8 cellular contexts compared by ENCODE assay signal in genomic region chr2:85541262-85541661, GRCh38. TPM values are rescaled to one million over a fixed set of nuclear protein-coding genes. Genes with fewer than 3 reads are reported as not detected.
DNase-seq lines count a peak whose midpoint lies in the region; ATAC-seq and TF ChIP-seq lines count a peak whose summit lies in the region.
"Had no signal": no experiment of that assay in that cellular context is flagged by ENCODE, and none has a peak within 500 bp of the region (broad histone marks: within the 10 kb centered on the region; RNA-seq: fewer than 3 reads in every experiment).

No MANE protein-coding gene starts in this region.

- no peaks in the 10 kb centered on the region for H3K9me3 Mint-ChIP-seq in HFFc6
- no peaks in the 10 kb centered on the region for H3K9me3 Mint-ChIP-seq in activated CD8-positive, alpha-beta T cell treated with anti-CD3 and anti-CD28 coated beads, Interleukin-2, amount 10 ng/mL, durations not matched to agents 7 days and 5 days (ENCODE audit: insufficient read depth)
- no peaks in the 10 kb centered on the region for H3K9me3 Mint-ChIP-seq in stimulated activated naive B cell treated with anti-CD40 and anti-IgM and Interleukin-4, amounts not matched to agents 10 μg/mL and 1 μg/mL and 100 μg/mL, for 72 hours

- peaks cover 60% of the 10 kb centered on the region for H3K36me3 Mint-ChIP-seq in HFFc6 (ENCODE audit: low read depth)
- peaks cover 68% of the 10 kb centered on the region for H3K36me3 Mint-ChIP-seq in activated CD8-positive, alpha-beta T cell treated with anti-CD3 and anti-CD28 coated beads, Interleukin-2, amount 10 ng/mL, durations not matched to agents 7 days and 5 days (ENCODE audit: low read depth)
- peaks cover 47 to 70% of the 10 kb centered on the region in 2 donors for H3K36me3 Mint-ChIP-seq in stimulated activated naive B cell treated with anti-CD40 and anti-IgM and Interleukin-4, amounts not matched to agents 10 μg/mL and 1 μg/mL and 100 μg/mL, for 72 hours

- CTCF ChIA-PET in activated CD8-positive, alpha-beta T cell treated with anti-CD3 and anti-CD28 coated beads, Interleukin-2, amount 10 ng/mL, durations not matched to agents 7 days and 5 days (lab: Charles Lee), result interaction anchor here (0.7 to 12.6 kb wide), 6 partner anchors 10 to 274 kb away, joined by 3 to 133 read pairs (median 3); partner anchors contain the start of gene SH2D6

- H3K9me3 ChIP-seq in iPS-15b (ENCODE audit: control insufficient read depth, insufficient read depth, low read length), result no peaks in the 10 kb centered on the region

- no peaks in the 10 kb centered on the region for H3K27me3 ChIP-seq in iPS-15b (ENCODE audit: control insufficient read depth, insufficient read depth, low read length)

- peaks cover 69% of the 10 kb centered on the region for H3K4me1 Mint-ChIP-seq in HFFc6 (ENCODE audit: low read depth)
- H3K4me1 Mint-ChIP-seq in activated CD8-positive, alpha-beta T cell treated with anti-CD3 and anti-CD28 coated beads, Interleukin-2, amount 10 ng/mL, durations not matched to agents 7 days and 5 days (ENCODE audit: low read depth), result peaks cover 59% of the 10 kb centered on the region
- H3K4me1 Mint-ChIP-seq in stimulated activated naive B cell treated with anti-CD40 and anti-IgM and Interleukin-4, amounts not matched to agents 10 μg/mL and 1 μg/mL and 100 μg/mL, for 72 hours, result peaks cover 31 to 50% of the 10 kb centered on the region in 2 donors

- no peak for DNase-seq in HFFc6
- DNase-seq in activated CD8-positive, alpha-beta T cell treated with anti-CD3 and anti-CD28 coated beads, Interleukin-2, amount 10 ng/mL, durations not matched to agents 7 days and 5 days, result no peak
- DNase-seq in stimulated activated naive B cell treated with anti-CD40 and anti-IgM and Interleukin-4, amounts not matched to agents 10 μg/mL and 1 μg/mL and 100 μg/mL, for 72 hours, result no peak
- no peak for DNase-seq in GM13977 (ENCODE audit: low spot score)
- no peak for DNase-seq in RPMI8226
- DNase-seq: NCI-H524 treated with DMSO at 0.1 percent for 48 hours had no signal

- peaks cover 10% of the 10 kb centered on the region for H3K4me1 ChIP-seq in iPS-15b (ENCODE audit: control insufficient read depth, insufficient read depth, low read length)

- POLR2A ChIA-PET in activated CD8-positive, alpha-beta T cell treated with anti-CD3 and anti-CD28 coated beads, Interleukin-2, amount 10 ng/mL, durations not matched to agents 7 days and 5 days (lab: Charles Lee), result interaction anchor here (1.0 to 4.2 kb wide), 6 partner anchors 10 to 214 kb away, joined by 4 to 61 read pairs (median 20); partner anchors contain the start of genes RNF181, SH2D6 and TGOLN2

- H3K4me3 ChIP-seq in iPS-15b (ENCODE audit: low read depth, low read length), result peak overlapping the region; percentile 97

- peak overlapping the region; percentile 99 for H3K27ac Mint-ChIP-seq in HFFc6
- H3K27ac Mint-ChIP-seq in activated CD8-positive, alpha-beta T cell treated with anti-CD3 and anti-CD28 coated beads, Interleukin-2, amount 10 ng/mL, durations not matched to agents 7 days and 5 days, result peak overlapping the region; percentile 34
- H3K27ac Mint-ChIP-seq in stimulated activated naive B cell treated with anti-CD40 and anti-IgM and Interleukin-4, amounts not matched to agents 10 μg/mL and 1 μg/mL and 100 μg/mL, for 72 hours, result peak overlapping the region; percentile 42

- no peak overlapping the region for H3K9ac ChIP-seq in iPS-15b (ENCODE audit: low read depth, low read length)

- H3K4me3 Mint-ChIP-seq in HFFc6, result peak overlapping the region; percentile 93
- peak overlapping the region; percentile 96 for H3K4me3 Mint-ChIP-seq in activated CD8-positive, alpha-beta T cell treated with anti-CD3 and anti-CD28 coated beads, Interleukin-2, amount 10 ng/mL, durations not matched to agents 7 days and 5 days
- H3K4me3 Mint-ChIP-seq in stimulated activated naive B cell treated with anti-CD40 and anti-IgM and Interleukin-4, amounts not matched to agents 10 μg/mL and 1 μg/mL and 100 μg/mL, for 72 hours, result peak overlapping the region; percentile 25 to 95

- no peak for ATAC-seq in activated CD8-positive, alpha-beta T cell treated with anti-CD3 and anti-CD28 coated beads, Interleukin-2, amount 10 ng/mL, durations not matched to agents 7 days and 5 days
- no peak for ATAC-seq in stimulated activated naive B cell treated with anti-CD40 and anti-IgM and Interleukin-4, amounts not matched to agents 10 μg/mL and 1 μg/mL and 100 μg/mL, for 72 hours (replicated peaks)
- no peak for ATAC-seq in GM19023 (IDR thresholded peaks at IDR 0.05; ENCODE audit: unreplicated experiment)

- H3K27me3 Mint-ChIP-seq in HFFc6 (ENCODE audit: insufficient read depth), result peaks cover 21% of the 10 kb centered on the region
- no peaks in the 10 kb centered on the region for H3K27me3 Mint-ChIP-seq in activated CD8-positive, alpha-beta T cell treated with anti-CD3 and anti-CD28 coated beads, Interleukin-2, amount 10 ng/mL, durations not matched to agents 7 days and 5 days (ENCODE audit: low read depth)
- H3K27me3 Mint-ChIP-seq in stimulated activated naive B cell treated with anti-CD40 and anti-IgM and Interleukin-4, amounts not matched to agents 10 μg/mL and 1 μg/mL and 100 μg/mL, for 72 hours, result no peaks in the 10 kb centered on the region

- H3K36me3 ChIP-seq in iPS-15b (ENCODE audit: control insufficient read depth, insufficient read depth, low read length), result peaks cover 34% of the 10 kb centered on the region

- in situ Hi-C loops in GM13977 (cut with MboI; ENCODE audit: low pct_unique_long_range_greater_than_20kb, low sequenced_read_pairs, unreplicated experiment), result no loop called here

- TF ChIP-seq CTCF in HFFc6 (IDR thresholded peaks at IDR 0.05) (no peak), GM13977 (IDR thresholded peaks at IDR 0.05; ENCODE audit: extremely low read depth, insufficient read depth, missing control alignments) (no peak)

RNA-seq across cellular contexts. Expression of gene MAT2A, which starts 2.3 kb away (rescaled TPM):
- total RNA-seq in HFFc6 (2021; fragmentation: NEBNext Ultra II Directional; extraction: Animal tissue kit (Norgen Biotek cat#: 25700)), result 100 to 1,000 TPM; 138 to 171 (median 158) TPM
- total RNA-seq in activated CD8-positive, alpha-beta T cell treated with anti-CD3 and anti-CD28 coated beads, Interleukin-2, amount 10 ng/mL, durations not matched to agents 7 days and 5 days, result 100 to 1,000 TPM; 264 to 273 TPM

RNA-seq across cellular contexts. Expression of gene GGCX, which starts 20.0 kb away (rescaled TPM):
- total RNA-seq in HFFc6 (2021; fragmentation: NEBNext Ultra II Directional; extraction: Animal tissue kit (Norgen Biotek cat#: 25700)), result 10 to 100 TPM; 55.9 to 68.9 (median 62.4) TPM
- total RNA-seq in activated CD8-positive, alpha-beta T cell treated with anti-CD3 and anti-CD28 coated beads, Interleukin-2, amount 10 ng/mL, durations not matched to agents 7 days and 5 days, result 10 to 100 TPM; 18.9 to 20.0 TPM

RNA-seq across cellular contexts. Expression of gene VAMP8, which starts 36.1 kb away (rescaled TPM):
- total RNA-seq in HFFc6 (2021; fragmentation: NEBNext Ultra II Directional; extraction: Animal tissue kit (Norgen Biotek cat#: 25700)), result under 1 TPM in 4 of 6 experiments, not detected in 2; 0.31 to 0.46 (median 0.35) TPM
- 100 to 1,000 TPM; 141 to 148 TPM for total RNA-seq in activated CD8-positive, alpha-beta T cell treated with anti-CD3 and anti-CD28 coated beads, Interleukin-2, amount 10 ng/mL, durations not matched to agents 7 days and 5 days

RNA-seq across cellular contexts. Expression of gene VAMP5, which starts 43.0 kb away (rescaled TPM):
- 10 to 100 TPM; 51.2 to 84.2 (median 71.4) TPM for total RNA-seq in HFFc6 (2021; fragmentation: NEBNext Ultra II Directional; extraction: Animal tissue kit (Norgen Biotek cat#: 25700))
- total RNA-seq in activated CD8-positive, alpha-beta T cell treated with anti-CD3 and anti-CD28 coated beads, Interleukin-2, amount 10 ng/mL, durations not matched to agents 7 days and 5 days, result 10 to 100 TPM; 72.0 to 74.4 TPM

RNA-seq across cellular contexts. Expression of gene RNF181, which starts 54.3 kb away (rescaled TPM):
- total RNA-seq in HFFc6 (2021; fragmentation: NEBNext Ultra II Directional; extraction: Animal tissue kit (Norgen Biotek cat#: 25700)), result 100 to 1,000 TPM; 121 to 160 (median 146) TPM
- total RNA-seq in activated CD8-positive, alpha-beta T cell treated with anti-CD3 and anti-CD28 coated beads, Interleukin-2, amount 10 ng/mL, durations not matched to agents 7 days and 5 days, result 100 to 1,000 TPM in 1 of 2 experiments, 10 to 100 TPM in 1; 91.0 to 104 TPM

Comparison
In these comparisons a context has a peak if more than half of its experiments do, and no peak if none do; other contexts are left out.
1. H3K27ac Mint-ChIP-seq: peak in every context shown above with its lines; median percentile 99 in HFFc6; 42 in stimulated activated naive B cell treated with anti-CD40 and anti-IgM and Interleukin-4, amounts not matched to agents 10 μg/mL and 1 μg/mL and 100 μg/mL, for 72 hours; 34 in activated CD8-positive, alpha-beta T cell treated with anti-CD3 and anti-CD28 coated beads, Interleukin-2, amount 10 ng/mL, durations not matched to agents 7 days and 5 days.
2. RNA of gene VAMP8, which starts 36.1 kb away (total RNA-seq): 141 to 148 TPM in activated CD8-positive, alpha-beta T cell treated with anti-CD3 and anti-CD28 coated beads, Interleukin-2, amount 10 ng/mL, durations not matched to agents 7 days and 5 days; 0.31 to 0.46 TPM in HFFc6; every median in the first group is over 10 times any median in the second.
3. Peak in every context shown above with its lines, with median percentiles within 50 percentile points of each other: H3K4me3 Mint-ChIP-seq.